Comparison of ENCODE assay signal across 32 cellular contexts in genomic region chr11:2555376-2555775, GRCh38.
A peak's percentile ranks its signal among the peaks of the same experiment; 100 is the strongest.
DNase-seq lines count a peak whose midpoint lies in the region; ATAC-seq, FAIRE-seq and TF ChIP-seq lines count a peak whose summit lies in the region.
"Had no signal": no experiment of that assay in that cellular context is flagged by ENCODE, and none has a peak within 500 bp of the region (broad histone marks: within the 10 kb centered on the region; RNA-seq: fewer than 3 reads in every experiment).

No MANE protein-coding gene starts in this region.

- ATAC-seq in activated T-cell treated with anti-CD3 and anti-CD28 coated beads, Interleukin-2, amount 50 U/mL, for 72 hours (replicated peaks in 1 of 2): no peak
- ATAC-seq: body of pancreas; foreskin keratinocyte; heart left ventricle; stimulated activated memory B cell treated with anti-CD40 and anti-IgM and Interleukin-4, amounts not matched to agents 10 μg/mL and 1 μg/mL and 100 μg/mL, for 72 hours had no signal

- TF ChIP-seq EP300 in H1 (IDR thresholded peaks at IDR 0.05; ENCODE audit: borderline replicate concordance in 1 of 2, low read depth in 2 of 2, low read length in 2 of 2): no peak
- TF ChIP-seq EP300 in transverse colon (IDR thresholded peaks at IDR 0.05; ENCODE audit: low read depth): no peak

- TF ChIP-seq CTCF in H1 (IDR thresholded peaks at IDR 0.05; ENCODE audit: control extremely low read depth in 1 of 3, insufficient read depth in 1 of 3, low read depth in 1 of 3, low read length in 3 of 3) (no peak), nephron progenitor cell (IDR thresholded peaks at IDR 0.05) (no peak), transverse colon (IDR thresholded peaks at IDR 0.05) (no peak), glutamatergic neuron (IDR thresholded peaks at IDR 0.05; ENCODE audit: partially characterized antibody, unreplicated experiment) (no peak)

- no peak overlapping the region for H2AK5ac ChIP-seq in H1 (ENCODE audit: low read depth, low read length)

- H3K23me2 ChIP-seq in H1 (ENCODE audit: low read depth, low read length): no peaks in the 10 kb centered on the region

- no peak overlapping the region for H3K4ac ChIP-seq in H1 (replicated peaks; ENCODE audit: insufficient read length, low read depth, low read length)

- DNase-seq in activated naive CD4-positive, alpha-beta T cell treated with anti-CD3 and anti-CD28 coated beads for 36 hours: peak; percentile 2
- DNase-seq in activated naive CD4-positive, alpha-beta T cell (lab: John Stamatoyannopoulos, UW): no peak
- DNase-seq in H1 (ENCODE audit: low read depth in 1 of 2, low spot score in 2 of 2) (no peak), nephron progenitor cell (no peak), transverse colon (peak; percentile 1), hepatic stellate cell (ENCODE audit: low spot score) (no peak), glutamatergic neuron (no peak)
- no peak for DNase-seq in activated T-cell treated with anti-CD3 and anti-CD28 coated beads, Interleukin-2, amount 50 U/mL, for 72 hours
- DNase-seq: activated CD4-positive, alpha-beta T cell treated with anti-CD3 and anti-CD28 coated beads, Interleukin-2, amount 10 ng/mL, durations not matched to agents 24 days and 14 days; activated gamma-delta T cell; activated T-cell treated with anti-CD3 and anti-CD28 coated beads, Interleukin-2, amount 50 U/mL, for 1 hour; CD4-positive, alpha-beta T cell; dermis blood vessel endothelial cell; foreskin keratinocyte; GOT3; kidney glomerular epithelial cell; NCI-H1048; NCI-H1694; NCI-H2171; NCI-H82; T-helper 9 cell had no signal

- CTCF ChIA-PET in activated naive CD4-positive, alpha-beta T cell treated with anti-CD3 and anti-CD28 coated beads for 36 hours (lab: Charles Lee): no interaction called here
- CTCF ChIA-PET in H1 (lab: Charles Lee; ENCODE audit: partially characterized antibody): interaction anchor here (1.0 to 2.4 kb wide), 7 partner anchors 15 to 336 kb away, joined by 3 to 11 read pairs (median 6); no protein-coding TSS in a partner anchor

- H3K9me3 ChIP-seq in H1 (ENCODE audit: insufficient read depth in 2 of 2, low read depth in 1 of 2, low read length in 1 of 2) (peaks cover 0 to 3% of the 10 kb centered on the region in 2 experiments; a peak in 2 of 4 replicates), transverse colon (no peaks in the 10 kb centered on the region)
- H3K9me3 ChIP-seq: adrenal gland, body of pancreas, SJSA1 had no signal

- H3K56ac ChIP-seq in H1 (replicated peaks; ENCODE audit: insufficient read length, low read depth, low read length): no peak overlapping the region

- H3K27ac ChIP-seq in H1 (ENCODE audit: low read depth, low read length) (no peak overlapping the region), transverse colon (no peak overlapping the region)
- H3K27ac ChIP-seq: body of pancreas, esophagus muscularis mucosa, foreskin keratinocyte, heart left ventricle, SJSA1, VCaP had no signal

- H3K27ac Mint-ChIP-seq in activated naive CD4-positive, alpha-beta T cell treated with anti-CD3 and anti-CD28 coated beads for 36 hours: no peak overlapping the region
- H3K27ac Mint-ChIP-seq in nephron progenitor cell: peak overlapping the region; percentile 90
- no peak overlapping the region for H3K27ac Mint-ChIP-seq in activated T-cell treated with anti-CD3 and anti-CD28 coated beads, Interleukin-2, amount 50 U/mL, for 72 hours
- no peak overlapping the region for H3K27ac Mint-ChIP-seq in glutamatergic neuron (ENCODE audit: unreplicated experiment)
- H3K27ac Mint-ChIP-seq: activated CD4-positive, alpha-beta T cell treated with anti-CD3 and anti-CD28 coated beads, Interleukin-2, amount 10 ng/mL, durations not matched to agents 24 days and 14 days; CD4-positive, alpha-beta T cell; progenitor cell of endocrine pancreas; stimulated activated memory B cell treated with anti-CD40 and anti-IgM and Interleukin-4, amounts not matched to agents 10 μg/mL and 1 μg/mL and 100 μg/mL, for 72 hours had no signal

- peaks cover 0 to 4% of the 10 kb centered on the region in 2 experiments for H4K20me1 ChIP-seq in H1 (replicated peaks in 1 of 2; ENCODE audit: control insufficient read depth in 1 of 2, insufficient read depth in 2 of 2, low read length in 2 of 2)

- intact Hi-C loops in activated naive CD4-positive, alpha-beta T cell treated with anti-CD3 and anti-CD28 coated beads for 36 hours (cut with micrococcal nuclease): no loop called here
- intact Hi-C loops in transverse colon (cut with DNase I; ENCODE audit: low total_unique reads): no loop called here

- no peak overlapping the region for H2BK5ac ChIP-seq in H1 (ENCODE audit: low read depth, low read length)

- no peak overlapping the region for H2BK15ac ChIP-seq in H1 (ENCODE audit: low read length)

- FAIRE-seq in H1 (lab: Jason Lieb, UNC): no peak
- FAIRE-seq: endometrium had no signal

- TF ChIP-seq RAD21 in H1 (IDR thresholded peaks at IDR 0.05 in 1 of 2, conservative IDR thresholded peaks at IDR 0.05 in 1 of 2; ENCODE audit: low read depth in 2 of 2, low read length in 2 of 2): no peak

- no peak overlapping the region for H4K91ac ChIP-seq in H1 (replicated peaks; ENCODE audit: insufficient read length, low read length)

- WGBS in H1 (ENCODE audit: extremely low coverage in 1 of 2, insufficient coverage in 1 of 2, insufficient read length in 1 of 2, insufficient replicate concordance in 2 of 2, low coverage in 1 of 2, low lambda C conversion rate in 2 of 2, missing lambda C conversion rate in 1 of 2), 2 experiments: 86% methylated on average over 10 of the region's 11 CpGs; no CpG with 5 or more reads in 1 of the 2 experiments
- WGBS in transverse colon (ENCODE audit: low coverage in 1 of 2), 2 donors: 93% methylated on average over 11 of the region's 11 CpGs; no CpG with 5 or more reads in 1 of the 2 donors

- no peaks in the 10 kb centered on the region for H3K9me3 Mint-ChIP-seq in activated naive CD4-positive, alpha-beta T cell treated with anti-CD3 and anti-CD28 coated beads for 36 hours
- H3K9me3 Mint-ChIP-seq in nephron progenitor cell (peaks cover 43% of the 10 kb centered on the region), glutamatergic neuron (ENCODE audit: unreplicated experiment) (peaks cover 8% of the 10 kb centered on the region)
- no peaks in the 10 kb centered on the region for H3K9me3 Mint-ChIP-seq in activated T-cell treated with anti-CD3 and anti-CD28 coated beads, Interleukin-2, amount 50 U/mL, for 72 hours
- H3K9me3 Mint-ChIP-seq: activated CD4-positive, alpha-beta T cell treated with anti-CD3 and anti-CD28 coated beads, Interleukin-2, amount 10 ng/mL, durations not matched to agents 24 days and 14 days; CD4-positive, alpha-beta T cell; stimulated activated memory B cell treated with anti-CD40 and anti-IgM and Interleukin-4, amounts not matched to agents 10 μg/mL and 1 μg/mL and 100 μg/mL, for 72 hours had no signal

- H2BK12ac ChIP-seq in H1 (ENCODE audit: low read depth, low read length): no peak overlapping the region

- no peak overlapping the region for H2AFZ ChIP-seq in H1 (ENCODE audit: low read length)

- no peaks in the 10 kb centered on the region for H3K79me1 ChIP-seq in H1 (ENCODE audit: low read depth, low read length)

- H3K79me2 ChIP-seq in H1 (ENCODE audit: control insufficient read depth in 1 of 2, insufficient read depth in 2 of 2, low read length in 2 of 2): no peaks in the 10 kb centered on the region

- no peak overlapping the region for H3K23ac ChIP-seq in H1 (ENCODE audit: insufficient read length)

- H3K27me3 ChIP-seq in H1 (replicated peaks in 1 of 4; ENCODE audit: control insufficient read depth in 3 of 4, extremely low read depth in 1 of 4, insufficient read depth in 3 of 4, low read length in 3 of 4) (peaks cover 13 to 79% (median 46%) of the 10 kb centered on the region in 4 experiments), transverse colon (no peaks in the 10 kb centered on the region)
- H3K27me3 ChIP-seq: adrenal gland, body of pancreas, heart left ventricle had no signal

- H3K36me3 ChIP-seq in H1 (ENCODE audit: control insufficient read depth in 2 of 4, insufficient read depth in 4 of 4, low read length in 3 of 4): no peaks in the 10 kb centered on the region
- H3K36me3 ChIP-seq in transverse colon: no peaks in the 10 kb centered on the region
- H3K36me3 ChIP-seq: adrenal gland, esophagus muscularis mucosa, heart left ventricle, SJSA1 had no signal

- H3K4me1 ChIP-seq in H1 (replicated peaks in 1 of 4; ENCODE audit: control insufficient read depth in 3 of 4, insufficient read depth in 4 of 4, low read length in 3 of 4) (no peaks in the 10 kb centered on the region), transverse colon (no peaks in the 10 kb centered on the region)
- H3K4me1 ChIP-seq: foreskin keratinocyte, SJSA1 had no signal

- no peak overlapping the region for H3K14ac ChIP-seq in H1 (ENCODE audit: insufficient read length)

- no peak overlapping the region for H2BK120ac ChIP-seq in H1 (replicated peaks; ENCODE audit: low read depth, low read length)

- H4K5ac ChIP-seq in H1 (ENCODE audit: insufficient read length, low read depth, low read length): no peak overlapping the region

- TF ChIP-seq POLR2A in H1 (IDR thresholded peaks at IDR 0.05; ENCODE audit: control extremely low read depth in 1 of 2, low read depth in 2 of 2, low read length in 2 of 2) (no peak), transverse colon (IDR thresholded peaks at IDR 0.05) (no peak)

- no peak overlapping the region for H3K18ac ChIP-seq in H1 (ENCODE audit: extremely low read depth, low read length)

- peak overlapping the region; percentile 35; the same call in 1 of the 2 replicates for H4K8ac ChIP-seq in H1 (ENCODE audit: extremely low read depth, insufficient read depth, low read length)

- no peaks in the 10 kb centered on the region for H3K36me3 Mint-ChIP-seq in activated naive CD4-positive, alpha-beta T cell treated with anti-CD3 and anti-CD28 coated beads for 36 hours (ENCODE audit: low read depth)
- H3K36me3 Mint-ChIP-seq in nephron progenitor cell (ENCODE audit: low read depth): peaks cover 26% of the 10 kb centered on the region
- no peaks in the 10 kb centered on the region for H3K36me3 Mint-ChIP-seq in activated T-cell treated with anti-CD3 and anti-CD28 coated beads, Interleukin-2, amount 50 U/mL, for 72 hours (ENCODE audit: insufficient read depth in 2 of 2)
- H3K36me3 Mint-ChIP-seq in glutamatergic neuron (ENCODE audit: unreplicated experiment): peaks cover 25% of the 10 kb centered on the region
- H3K36me3 Mint-ChIP-seq: type B pancreatic cell had no signal

- H3K4me2 ChIP-seq in H1 (ENCODE audit: insufficient read depth in 1 of 2, low read depth in 2 of 2, low read length in 2 of 2): no peak overlapping the region

- no peak overlapping the region for H3K4me3 Mint-ChIP-seq in activated naive CD4-positive, alpha-beta T cell treated with anti-CD3 and anti-CD28 coated beads for 36 hours
- peak overlapping the region; percentile 37 for H3K4me3 Mint-ChIP-seq in nephron progenitor cell
- H3K4me3 Mint-ChIP-seq in activated T-cell treated with anti-CD3 and anti-CD28 coated beads, Interleukin-2, amount 50 U/mL, for 72 hours: no peak overlapping the region
- H3K4me3 Mint-ChIP-seq in glutamatergic neuron (ENCODE audit: unreplicated experiment): no peak overlapping the region
- H3K4me3 Mint-ChIP-seq: activated CD4-positive, alpha-beta T cell treated with anti-CD3 and anti-CD28 coated beads, Interleukin-2, amount 10 ng/mL, durations not matched to agents 24 days and 14 days; CD4-positive, alpha-beta T cell; stimulated activated memory B cell treated with anti-CD40 and anti-IgM and Interleukin-4, amounts not matched to agents 10 μg/mL and 1 μg/mL and 100 μg/mL, for 72 hours; type B pancreatic cell had no signal

- H3K4me3 ChIP-seq in H1 (ENCODE audit: extremely low read depth in 1 of 4, insufficient read depth in 2 of 4, low read depth in 3 of 4, low read length in 4 of 4) (no peak overlapping the region), transverse colon (no peak overlapping the region)
- H3K4me3 ChIP-seq: adrenal gland, body of pancreas, esophagus muscularis mucosa, heart left ventricle, lung, SJSA1 had no signal

- POLR2A ChIA-PET in H1 (lab: Charles Lee; ENCODE audit: partially characterized antibody): interaction anchor here (1.0 kb wide), 1 partner anchor 14 kb away, joined by 3 read pairs; no protein-coding TSS in a partner anchor

- H3K9ac ChIP-seq in H1 (replicated peaks in 1 of 4; ENCODE audit: extremely low read depth in 1 of 4, low read depth in 3 of 4, low read length in 3 of 4): no peak overlapping the region

- in situ Hi-C loops in transverse colon (cut with MboI; ENCODE audit: low pct_ligation_motif_present in 1 of 4, low pct_unique_long_range_greater_than_20kb in 1 of 4, low sequenced_read_pairs in 3 of 4): no loop called here

- peaks cover 1% of the 10 kb centered on the region for H3K4me1 Mint-ChIP-seq in activated naive CD4-positive, alpha-beta T cell treated with anti-CD3 and anti-CD28 coated beads for 36 hours (ENCODE audit: low read depth)
- H3K4me1 Mint-ChIP-seq in nephron progenitor cell: peaks cover 30% of the 10 kb centered on the region
- no peaks in the 10 kb centered on the region for H3K4me1 Mint-ChIP-seq in activated T-cell treated with anti-CD3 and anti-CD28 coated beads, Interleukin-2, amount 50 U/mL, for 72 hours (ENCODE audit: low read depth)
- H3K4me1 Mint-ChIP-seq in glutamatergic neuron (ENCODE audit: low read depth, unreplicated experiment): peaks cover 4% of the 10 kb centered on the region

- no peaks in the 10 kb centered on the region for H3K27me3 Mint-ChIP-seq in activated naive CD4-positive, alpha-beta T cell treated with anti-CD3 and anti-CD28 coated beads for 36 hours (ENCODE audit: low read depth)
- H3K27me3 Mint-ChIP-seq in nephron progenitor cell (ENCODE audit: low read depth, poor library complexity) (peaks cover 8% of the 10 kb centered on the region), glutamatergic neuron (ENCODE audit: unreplicated experiment) (peaks cover 4% of the 10 kb centered on the region)
- H3K27me3 Mint-ChIP-seq in activated T-cell treated with anti-CD3 and anti-CD28 coated beads, Interleukin-2, amount 50 U/mL, for 72 hours (ENCODE audit: low read depth): no peaks in the 10 kb centered on the region
- H3K27me3 Mint-ChIP-seq: activated CD4-positive, alpha-beta T cell treated with anti-CD3 and anti-CD28 coated beads, Interleukin-2, amount 10 ng/mL, durations not matched to agents 24 days and 14 days; CD4-positive, alpha-beta T cell; stimulated activated memory B cell treated with anti-CD40 and anti-IgM and Interleukin-4, amounts not matched to agents 10 μg/mL and 1 μg/mL and 100 μg/mL, for 72 hours had no signal

- H2BK20ac ChIP-seq in H1 (ENCODE audit: low read length): no peak overlapping the region

Comparison
In these comparisons a context has a peak if more than half of its experiments do, and no peak if none do; other contexts are left out.
1. DNase-seq: peak in activated naive CD4-positive, alpha-beta T cell treated with anti-CD3 and anti-CD28 coated beads for 36 hours (single experiment) and transverse colon (single experiment); none in activated naive CD4-positive, alpha-beta T cell (0 of 4), H1 (0 of 2), nephron progenitor cell (single experiment), activated T-cell treated with anti-CD3 and anti-CD28 coated beads, Interleukin-2, amount 50 U/mL, for 72 hours (0 of 2), hepatic stellate cell (single experiment) and glutamatergic neuron (single experiment).